Comparison of ENCODE assay signal across 26 cellular contexts in the genomic region with DNA sequence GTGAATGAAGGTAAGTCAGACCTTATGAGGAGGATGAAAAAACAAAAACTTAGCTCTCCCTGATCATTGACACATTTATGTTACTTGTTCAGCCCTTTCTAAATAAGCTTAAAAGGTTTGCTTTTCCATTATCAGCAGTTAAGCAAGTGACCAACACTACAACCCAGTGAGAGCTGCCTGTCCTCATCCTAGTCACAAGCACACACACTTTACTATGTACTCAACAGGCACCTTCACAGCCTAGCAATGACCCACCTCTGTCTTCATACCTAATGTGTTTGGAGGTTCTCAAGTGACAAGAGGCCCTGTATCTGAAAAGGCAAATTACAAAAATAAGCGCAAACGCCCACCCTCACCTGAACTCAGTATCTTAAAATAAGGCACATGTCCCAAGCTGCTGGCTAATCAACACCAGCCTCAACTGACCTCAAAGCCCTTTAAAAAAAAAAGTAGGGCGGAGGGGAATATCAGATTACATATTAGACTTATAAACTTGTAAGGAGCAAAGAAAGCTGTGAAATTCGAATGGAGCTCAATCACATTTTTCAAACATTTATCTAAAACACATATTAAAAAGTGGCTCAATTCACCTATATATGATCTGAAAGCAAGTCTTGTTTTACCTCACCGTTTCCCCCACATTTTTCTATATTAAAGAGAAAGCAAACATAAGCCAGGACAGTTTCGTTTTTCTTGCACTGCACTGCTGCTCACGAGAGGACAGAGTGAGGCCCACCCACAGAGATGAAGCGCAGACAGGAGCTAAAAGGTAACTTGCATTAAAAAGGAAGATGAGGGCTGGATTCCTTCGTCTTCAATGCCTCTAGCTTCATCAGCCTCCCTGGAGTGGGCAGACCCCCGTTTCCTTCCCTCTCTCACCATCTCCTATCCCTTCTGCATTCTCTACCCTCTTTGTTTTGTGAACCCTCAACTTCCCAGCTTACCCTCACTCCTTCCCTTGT.
"Had no signal": no experiment of that assay in that cellular context is flagged by ENCODE, and none has a peak within 500 bp of the region (broad histone marks: within the 10 kb centered on the region; RNA-seq: fewer than 3 reads in every experiment).

No MANE protein-coding gene starts in this region.

- H3K4me1 Mint-ChIP-seq: activated CD4-positive, alpha-beta T cell treated with anti-CD3 and anti-CD28 coated beads, Interleukin-2, amount 10 ng/mL, durations not matched to agents 7 days and 5 days; activated naive CD8-positive, alpha-beta T cell treated with anti-CD3 and anti-CD28 coated beads, Interleukin-2, amount 10 ng/mL, durations not matched to agents 7 days and 5 days; neural progenitor cell; T-cell had no signal

- H3K9me3 Mint-ChIP-seq: activated CD4-positive, alpha-beta T cell treated with anti-CD3 and anti-CD28 coated beads, Interleukin-2, amount 10 ng/mL, durations not matched to agents 7 days and 5 days; activated naive CD8-positive, alpha-beta T cell treated with anti-CD3 and anti-CD28 coated beads, Interleukin-2, amount 10 ng/mL, durations not matched to agents 7 days and 5 days; activated T-helper 1 cell treated with anti-CD3 and anti-CD28 coated beads, Interleukin-12 subunit alpha, Interleukin-12 subunit beta, Interleukin-2, Interleukin-4 antibody, amounts not matched to agents 30 ng/mL and 10 ng/mL and 1 ng/mL, durations not matched to agents 14 hours and 24 hours and 36 hours; neural progenitor cell; T-cell had no signal

- DNase-seq: activated CD4-positive, alpha-beta T cell treated with anti-CD3 and anti-CD28 coated beads, Interleukin-2, amount 10 ng/mL, durations not matched to agents 7 days and 5 days; activated CD4-positive, CD25-positive, alpha-beta regulatory T cell; activated CD8-positive, alpha-beta memory T cell treated with anti-CD3 and anti-CD28 coated beads for 24 hours; activated naive CD8-positive, alpha-beta T cell treated with anti-CD3 and anti-CD28 coated beads, Interleukin-2, amount 10 ng/mL, durations not matched to agents 7 days and 5 days; amygdala; dermis blood vessel endothelial cell; effector memory CD4-positive, alpha-beta T cell; heart left ventricle; islet precursor cell; left colon; stimulated activated CD4-positive, alpha-beta T cell treated with anti-CD3 and anti-CD28 coated beads, Interleukin-12 subunit alpha, Interleukin-12 subunit beta, amount 100 ng/mL, for 4 hours; stimulated activated CD4-positive, alpha-beta T cell treated with anti-CD3 and anti-CD28 coated beads, Interleukin-1b, Interleukin-23, amount 100 ng/mL, for 48 hours; stimulated activated CD8-positive, alpha-beta memory T cell treated with anti-CD3 and anti-CD28 coated beads, Interleukin-4, amount 100 ng/mL, for 48 hours; stimulated activated naive CD4-positive, alpha-beta T cell treated with Interleukin-2 at 50 U/mL for 16 hours; T-cell; T-helper 9 cell; upper lobe of left lung had no signal

- H3K4me3 ChIP-seq: cardiac muscle cell, esophagus muscularis mucosa, gastroesophageal sphincter, heart left ventricle, neural progenitor cell, prostate gland, right atrium auricular region, upper lobe of left lung had no signal

- FAIRE-seq: endothelial cell of umbilical vein had no signal

- H3K9ac ChIP-seq: neural progenitor cell had no signal

- H3K27ac ChIP-seq: cardiac muscle cell, esophagus muscularis mucosa, gastroesophageal sphincter, heart left ventricle, neural progenitor cell, prostate gland, right atrium auricular region, upper lobe of left lung had no signal

- H3K9me3 ChIP-seq: esophagus muscularis mucosa, gastroesophageal sphincter, heart left ventricle, prostate gland, right atrium auricular region, upper lobe of left lung had no signal

- H3K4me2 ChIP-seq: neural progenitor cell had no signal

- H3K36me3 ChIP-seq: cardiac muscle cell, neural progenitor cell, prostate gland had no signal

- H3K4me1 ChIP-seq: esophagus muscularis mucosa, gastroesophageal sphincter, neural progenitor cell, prostate gland, right atrium auricular region, upper lobe of left lung had no signal

- ATAC-seq: gastroesophageal sphincter, heart left ventricle, left colon, SK-N-SH treated with all-trans-retinoic acid at 6 μM for 48 hours, T-cell had no signal

- H3K4me3 Mint-ChIP-seq: activated CD4-positive, alpha-beta T cell treated with anti-CD3 and anti-CD28 coated beads, Interleukin-2, amount 10 ng/mL, durations not matched to agents 7 days and 5 days; activated naive CD8-positive, alpha-beta T cell treated with anti-CD3 and anti-CD28 coated beads, Interleukin-2, amount 10 ng/mL, durations not matched to agents 7 days and 5 days; activated T-helper 1 cell treated with anti-CD3 and anti-CD28 coated beads, Interleukin-12 subunit alpha, Interleukin-12 subunit beta, Interleukin-2, Interleukin-4 antibody, amounts not matched to agents 30 ng/mL and 10 ng/mL and 1 ng/mL, durations not matched to agents 14 hours and 24 hours and 36 hours; neural progenitor cell; T-cell had no signal

- H3K36me3 Mint-ChIP-seq: neural progenitor cell had no signal

- H2AFZ ChIP-seq: neural progenitor cell had no signal

- H3K27ac Mint-ChIP-seq: activated CD4-positive, alpha-beta T cell treated with anti-CD3 and anti-CD28 coated beads, Interleukin-2, amount 10 ng/mL, durations not matched to agents 7 days and 5 days; activated naive CD8-positive, alpha-beta T cell treated with anti-CD3 and anti-CD28 coated beads, Interleukin-2, amount 10 ng/mL, durations not matched to agents 7 days and 5 days; activated T-helper 1 cell treated with anti-CD3 and anti-CD28 coated beads, Interleukin-12 subunit alpha, Interleukin-12 subunit beta, Interleukin-2, Interleukin-4 antibody, amounts not matched to agents 30 ng/mL and 10 ng/mL and 1 ng/mL, durations not matched to agents 14 hours and 24 hours and 36 hours; neural progenitor cell; T-cell had no signal

- H3K27me3 ChIP-seq: cardiac muscle cell, esophagus muscularis mucosa, gastroesophageal sphincter, heart left ventricle, neural progenitor cell, right atrium auricular region, upper lobe of left lung had no signal

- H3K27me3 Mint-ChIP-seq: activated CD4-positive, alpha-beta T cell treated with anti-CD3 and anti-CD28 coated beads, Interleukin-2, amount 10 ng/mL, durations not matched to agents 7 days and 5 days; activated naive CD8-positive, alpha-beta T cell treated with anti-CD3 and anti-CD28 coated beads, Interleukin-2, amount 10 ng/mL, durations not matched to agents 7 days and 5 days; T-cell had no signal
